Comparison of ENCODE assay signal across 3 cellular contexts in the genomic region with DNA sequence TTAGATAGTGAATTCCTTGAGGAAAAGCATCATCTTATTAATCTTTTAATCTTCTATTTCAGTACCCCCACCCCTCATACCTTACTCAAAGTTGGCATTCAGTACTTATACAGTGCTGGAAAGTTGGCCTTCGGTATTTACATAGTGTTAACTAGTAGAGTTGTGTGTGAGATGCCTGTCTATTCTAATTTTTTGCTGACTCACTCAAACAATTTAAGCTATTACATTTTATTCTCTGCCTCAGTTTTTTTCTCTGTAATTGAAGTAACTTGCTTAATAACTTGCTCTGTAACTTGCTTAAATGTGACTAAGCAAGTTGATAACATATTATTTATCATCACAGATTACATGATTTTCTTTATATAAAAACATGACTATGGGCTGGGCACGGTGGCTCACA.
TF ChIP-seq lines count a peak whose summit lies in the region.

No MANE protein-coding gene starts in this region.

TF ChIP-seq in A549, 52 proteins besides CTCF, POLR2A, EP300 and RAD21:
- TF ChIP-seq FOSB (CRISPR knock-in tag; IDR thresholded peaks at IDR 0.05) (no peak), NR3C1 (IDR thresholded peaks at IDR 0.05) (no peak), NFE2L2 (conservative IDR thresholded peaks at IDR 0.05; ENCODE audit: low read length) (peak; percentile 82), CBX2 (IDR thresholded peaks at IDR 0.05; ENCODE audit: borderline replicate concordance, low read depth) (no peak), MAFK (IDR thresholded peaks at IDR 0.05; ENCODE audit: partially characterized antibody) (peak; percentile 93), HOXB13 (CRISPR knock-in tag; IDR thresholded peaks at IDR 0.05; ENCODE audit: low read depth) (no peak), MYC (IDR thresholded peaks at IDR 0.05; ENCODE audit: borderline replicate concordance, low read length) (no peak)

TF ChIP-seq in GM23338, 12 proteins besides CTCF, POLR2A, EP300 and RAD21:
- no peak for TF ChIP-seq ZNF114 (CRISPR knock-in tag; IDR thresholded peaks at IDR 0.05)
- no peak for TF ChIP-seq CREB1 (CRISPR knock-in tag; IDR thresholded peaks at IDR 0.05; ENCODE audit: low read depth)
- TF ChIP-seq POLR2AphosphoS5 (IDR thresholded peaks at IDR 0.05; ENCODE audit: low read depth): no peak

TF ChIP-seq in K562, 482 proteins besides CTCF, POLR2A, EP300 and RAD21 (continues in another document):
- TF ChIP-seq ZNF184 (CRISPR knock-in tag; IDR thresholded peaks at IDR 0.05): no peak
- TF ChIP-seq TAF15 (IDR thresholded peaks at IDR 0.05; ENCODE audit: low read depth, low read length): no peak
- no peak for TF ChIP-seq ZFP30 (CRISPR knock-in tag; IDR thresholded peaks at IDR 0.05; ENCODE audit: borderline replicate concordance)
- peak; percentile 91 for TF ChIP-seq ZNF316 (IDR thresholded peaks at IDR 0.05)
- TF ChIP-seq PCBP2 (IDR thresholded peaks at IDR 0.05; ENCODE audit: low read depth, low read length, poor library complexity, severe bottlenecking): no peak
- no peak for TF ChIP-seq ZNF586 (CRISPR knock-in tag; conservative IDR thresholded peaks at IDR 0.05)
- TF ChIP-seq KDM1A (IDR thresholded peaks at IDR 0.05): no peak
- no peak for TF ChIP-seq ESRRA (IDR thresholded peaks at IDR 0.05; ENCODE audit: borderline replicate concordance, low read depth)
- no peak for TF ChIP-seq FOXJ2 (tag; IDR thresholded peaks at IDR 0.05)
- peak; percentile 77 for TF ChIP-seq MAFG (tag; conservative IDR thresholded peaks at IDR 0.05)
- TF ChIP-seq ZNF146 (CRISPR knock-in tag; IDR thresholded peaks at IDR 0.05; ENCODE audit: unreplicated experiment): no peak
- TF ChIP-seq ZNF644 (tag; IDR thresholded peaks at IDR 0.05; ENCODE audit: low read depth): no peak
- TF ChIP-seq ZNF444 (CRISPR knock-in tag; IDR thresholded peaks at IDR 0.05): no peak
- TF ChIP-seq TSC22D4 (tag; IDR thresholded peaks at IDR 0.05): no peak
- TF ChIP-seq, protein P1, sequence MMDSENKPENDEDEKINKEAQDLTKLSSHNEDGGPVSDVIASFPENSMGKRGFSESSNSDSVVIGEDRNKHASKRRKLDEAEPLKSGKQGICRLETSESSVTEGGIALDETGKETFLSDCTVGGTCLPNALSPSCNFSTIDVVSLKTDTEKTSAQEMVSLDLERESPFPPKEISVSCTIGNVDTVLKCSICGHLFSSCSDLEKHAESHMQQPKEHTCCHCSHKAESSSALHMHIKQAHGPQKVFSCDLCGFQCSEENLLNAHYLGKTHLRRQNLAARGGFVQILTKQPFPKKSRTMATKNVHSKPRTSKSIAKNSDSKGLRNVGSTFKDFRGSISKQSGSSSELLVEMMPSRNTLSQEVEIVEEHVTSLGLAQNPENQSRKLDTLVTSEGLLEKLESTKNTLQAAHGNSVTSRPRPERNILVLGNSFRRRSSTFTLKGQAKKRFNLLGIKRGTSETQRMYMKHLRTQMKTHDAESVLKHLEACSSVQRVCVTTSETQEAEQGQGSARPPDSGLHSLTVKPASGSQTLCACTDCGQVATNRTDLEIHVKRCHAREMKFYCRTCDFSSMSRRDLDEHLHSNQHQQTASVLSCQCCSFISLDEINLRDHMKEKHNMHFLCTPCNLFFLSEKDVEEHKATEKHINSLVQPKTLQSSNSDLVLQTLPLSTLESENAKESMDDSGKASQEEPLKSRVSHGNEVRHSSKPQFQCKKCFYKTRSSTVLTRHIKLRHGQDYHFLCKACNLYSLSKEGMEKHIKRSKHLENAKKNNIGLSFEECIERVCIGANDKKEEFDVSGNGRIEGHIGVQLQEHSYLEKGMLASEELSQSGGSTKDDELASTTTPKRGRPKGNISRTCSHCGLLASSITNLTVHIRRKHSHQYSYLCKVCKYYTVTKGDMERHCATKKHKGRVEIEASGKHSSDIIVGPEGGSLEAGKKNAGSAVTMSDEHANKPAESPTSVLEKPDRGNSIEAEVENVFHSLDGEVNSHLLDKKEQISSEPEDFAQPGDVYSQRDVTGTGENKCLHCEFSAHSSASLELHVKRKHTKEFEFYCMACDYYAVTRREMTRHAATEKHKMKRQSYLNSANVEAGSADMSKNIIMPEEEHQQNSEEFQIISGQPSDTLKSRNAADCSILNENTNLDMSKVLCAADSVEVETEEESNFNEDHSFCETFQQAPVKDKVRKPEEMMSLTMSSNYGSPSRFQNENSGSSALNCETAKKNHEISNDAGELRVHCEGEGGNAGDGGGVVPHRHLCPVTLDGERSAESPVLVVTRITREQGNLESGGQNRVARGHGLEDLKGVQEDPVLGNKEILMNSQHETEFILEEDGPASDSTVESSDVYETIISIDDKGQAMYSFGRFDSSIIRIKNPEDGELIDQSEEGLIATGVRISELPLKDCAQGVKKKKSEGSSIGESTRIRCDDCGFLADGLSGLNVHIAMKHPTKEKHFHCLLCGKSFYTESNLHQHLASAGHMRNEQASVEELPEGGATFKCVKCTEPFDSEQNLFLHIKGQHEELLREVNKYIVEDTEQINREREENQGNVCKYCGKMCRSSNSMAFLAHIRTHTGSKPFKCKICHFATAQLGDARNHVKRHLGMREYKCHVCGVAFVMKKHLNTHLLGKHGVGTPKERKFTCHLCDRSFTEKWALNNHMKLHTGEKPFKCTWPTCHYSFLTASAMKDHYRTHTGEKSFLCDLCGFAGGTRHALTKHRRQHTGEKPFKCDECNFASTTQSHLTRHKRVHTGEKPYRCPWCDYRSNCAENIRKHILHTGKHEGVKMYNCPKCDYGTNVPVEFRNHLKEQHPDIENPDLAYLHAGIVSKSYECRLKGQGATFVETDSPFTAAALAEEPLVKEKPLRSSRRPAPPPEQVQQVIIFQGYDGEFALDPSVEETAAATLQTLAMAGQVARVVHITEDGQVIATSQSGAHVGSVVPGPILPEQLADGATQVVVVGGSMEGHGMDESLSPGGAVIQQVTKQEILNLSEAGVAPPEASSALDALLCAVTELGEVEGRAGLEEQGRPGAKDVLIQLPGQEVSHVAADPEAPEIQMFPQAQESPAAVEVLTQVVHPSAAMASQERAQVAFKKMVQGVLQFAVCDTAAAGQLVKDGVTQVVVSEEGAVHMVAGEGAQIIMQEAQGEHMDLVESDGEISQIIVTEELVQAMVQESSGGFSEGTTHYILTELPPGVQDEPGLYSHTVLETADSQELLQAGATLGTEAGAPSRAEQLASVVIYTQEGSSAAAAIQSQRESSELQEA (IDR thresholded peaks at IDR 0.05; ENCODE audit: low read depth): no peak
- TF ChIP-seq, protein P2, sequence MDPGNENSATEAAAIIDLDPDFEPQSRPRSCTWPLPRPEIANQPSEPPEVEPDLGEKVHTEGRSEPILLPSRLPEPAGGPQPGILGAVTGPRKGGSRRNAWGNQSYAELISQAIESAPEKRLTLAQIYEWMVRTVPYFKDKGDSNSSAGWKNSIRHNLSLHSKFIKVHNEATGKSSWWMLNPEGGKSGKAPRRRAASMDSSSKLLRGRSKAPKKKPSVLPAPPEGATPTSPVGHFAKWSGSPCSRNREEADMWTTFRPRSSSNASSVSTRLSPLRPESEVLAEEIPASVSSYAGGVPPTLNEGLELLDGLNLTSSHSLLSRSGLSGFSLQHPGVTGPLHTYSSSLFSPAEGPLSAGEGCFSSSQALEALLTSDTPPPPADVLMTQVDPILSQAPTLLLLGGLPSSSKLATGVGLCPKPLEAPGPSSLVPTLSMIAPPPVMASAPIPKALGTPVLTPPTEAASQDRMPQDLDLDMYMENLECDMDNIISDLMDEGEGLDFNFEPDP (CRISPR knock-in tag; IDR thresholded peaks at IDR 0.05): no peak
- peak; percentile 40; the same call in 1 of the 2 replicates for TF ChIP-seq NFE2L1 (tag; IDR thresholded peaks at IDR 0.05; ENCODE audit: borderline replicate concordance, low read depth)
- TF ChIP-seq C11orf30 (IDR thresholded peaks at IDR 0.05; ENCODE audit: low read depth): peak; percentile 84
- no peak for TF ChIP-seq VEZF1 (CRISPR knock-in tag; IDR thresholded peaks at IDR 0.05)
- no peak for TF ChIP-seq HOXB6 (CRISPR knock-in tag; IDR thresholded peaks at IDR 0.05; ENCODE audit: borderline replicate concordance)
- no peak for TF ChIP-seq CHD7 (IDR thresholded peaks at IDR 0.05; ENCODE audit: low read depth, low read length)
- no peak for TF ChIP-seq POLR2H (tag; IDR thresholded peaks at IDR 0.05; ENCODE audit: low read depth)
- no peak for TF ChIP-seq HSF4 (CRISPR knock-in tag; IDR thresholded peaks at IDR 0.05; ENCODE audit: borderline replicate concordance)
- TF ChIP-seq MAFK (IDR thresholded peaks at IDR 0.05; ENCODE audit: low read length): peak; percentile 68; the same call in 1 of the 2 replicates
- TF ChIP-seq MAFF (IDR thresholded peaks at IDR 0.05; ENCODE audit: low read length): peak; percentile 71
- TF ChIP-seq SAFB2 (IDR thresholded peaks at IDR 0.05; ENCODE audit: borderline replicate concordance, low read depth, low read length, severe bottlenecking): no peak
- TF ChIP-seq ATF6 (CRISPR knock-in tag; IDR thresholded peaks at IDR 0.05): no peak
